Comparison of ENCODE assay signal across 8 cellular contexts in genomic region chr21:38807987-38808386, GRCh38. TPM values are rescaled to one million over a fixed set of nuclear protein-coding genes. Genes with fewer than 3 reads are reported as not detected.
DNase-seq lines count a peak whose midpoint lies in the region; ATAC-seq and TF ChIP-seq lines count a peak whose summit lies in the region.

No MANE protein-coding gene starts in this region.

- H3K4me3 ChIP-seq in HCT116 (replicated peaks in 1 of 2; ENCODE audit: low read depth in 1 of 2, low read length in 2 of 2): no peak overlapping the region
- H3K4me3 ChIP-seq in SK-N-MC: peak overlapping the region; percentile 78
- peak overlapping the region; percentile 70 to 90 (median 88) for H3K4me3 ChIP-seq in skeletal muscle tissue (ENCODE audit: low read length in 3 of 3)

- TF ChIP-seq CTCF in HCT116 (IDR thresholded peaks at IDR 0.05 in 2 of 3, conservative IDR thresholded peaks at IDR 0.05 in 1 of 3; ENCODE audit: borderline replicate concordance in 1 of 3, insufficient read depth in 1 of 3, low read depth in 2 of 3, low read length in 2 of 3): no peak
- TF ChIP-seq CTCF in foreskin keratinocyte (conservative IDR thresholded peaks at IDR 0.05): no peak

- H3K4me2 ChIP-seq in HCT116 (ENCODE audit: low read length): peak overlapping the region; percentile 98; the same call in 1 of the 2 replicates

- no peaks in the 10 kb centered on the region for H4K20me1 ChIP-seq in HCT116 (ENCODE audit: insufficient read depth)

- no peak for TF ChIP-seq RAD21 in HCT116 (IDR thresholded peaks at IDR 0.05; ENCODE audit: low read depth)

- peaks cover 71% of the 10 kb centered on the region for H3K79me2 ChIP-seq in HCT116 (ENCODE audit: insufficient read depth, low read length)

- intact Hi-C loops in HCT116 (cut with micrococcal nuclease): loop anchor here (5.0 kb wide), 1 partner anchor 214 kb away; no protein-coding TSS in a partner anchor

- no peaks in the 10 kb centered on the region for H3K9me2 ChIP-seq in HCT116 (ENCODE audit: insufficient read depth)

- DNase-seq in HCT116 (ENCODE audit: low read depth, low spot score) (no peak), SK-N-MC (ENCODE audit: low read depth, low spot score) (no peak), foreskin keratinocyte (peak in 1 of 2 donors; percentile 49), NCI-H2107 treated with DMSO at 0.1 percent for 48 hours (lab: John Stamatoyannopoulos, UW; ENCODE audit: unreplicated experiment) (no peak), NCI-H1092 (lab: John Stamatoyannopoulos, UW) (no peak), DMS114 treated with DMSO at 0.1 percent for 48 hours (lab: John Stamatoyannopoulos, UW; ENCODE audit: unreplicated experiment) (no peak)

- H3K4me1 ChIP-seq in HCT116 (ENCODE audit: control insufficient read depth in 1 of 2, insufficient read depth in 2 of 2, low read length in 2 of 2) (peaks cover 13 to 37% of the 10 kb centered on the region in 2 experiments; a peak in 3 of 4 replicates), foreskin keratinocyte (peaks cover 42% of the 10 kb centered on the region), skeletal muscle tissue (ENCODE audit: control insufficient read depth in 3 of 3, insufficient read depth in 3 of 3, low read length in 3 of 3) (peaks cover 13 to 32% (median 17%) of the 10 kb centered on the region in 3 donors)

- H3K27ac ChIP-seq in HCT116 (ENCODE audit: low read depth, low read length): no peak overlapping the region
- H3K27ac ChIP-seq in SK-N-MC: no peak overlapping the region
- peak overlapping the region; percentile 100 for H3K27ac ChIP-seq in foreskin keratinocyte
- peak overlapping the region; percentile 95 for H3K27ac ChIP-seq in skeletal muscle tissue (ENCODE audit: low read depth, low read length)

- H3K9ac ChIP-seq in HCT116 (ENCODE audit: low read length) (no peak overlapping the region), SK-N-MC (ENCODE audit: insufficient read length) (no peak overlapping the region), skeletal muscle tissue (ENCODE audit: low read depth in 1 of 3, low read length in 3 of 3) (peak overlapping the region; percentile 89 to 95 (median 92))

- RAD21 ChIA-PET in HCT116 (lab: Charles Lee; ENCODE audit: low non-redundant PET in 1 of 2, low total read pairs in 2 of 2, uncharacterized antibody in 2 of 2, unreplicated experiment in 2 of 2): no interaction called here

- TF ChIP-seq POLR2A in HCT116 (IDR thresholded peaks at IDR 0.05; ENCODE audit: borderline replicate concordance, extremely low read depth, insufficient read depth, insufficient read length): no peak

- H3K9me3 ChIP-seq in HCT116 (ENCODE audit: control insufficient read depth in 1 of 2, insufficient read depth in 1 of 2, low read depth in 1 of 2, low read length in 2 of 2) (no peaks in the 10 kb centered on the region), SK-N-MC (ENCODE audit: low read depth, low read length) (no peaks in the 10 kb centered on the region), skeletal muscle tissue (ENCODE audit: control insufficient read depth in 3 of 3, low read length in 3 of 3) (no peaks in the 10 kb centered on the region)

- no peak for ATAC-seq in HCT116
- no peak for ATAC-seq in foreskin keratinocyte
- no peak for ATAC-seq in GM19455 (IDR thresholded peaks at IDR 0.05; ENCODE audit: unreplicated experiment)

- CTCF ChIA-PET in HCT116 (lab: Charles Lee): no interaction called here

- H3K36me3 ChIP-seq in HCT116 (ENCODE audit: control insufficient read depth in 1 of 2, insufficient read depth in 2 of 2, low read length in 2 of 2) (peaks cover 21 to 28% of the 10 kb centered on the region in 2 experiments), SK-N-MC (ENCODE audit: insufficient read depth, low read length) (peaks cover 41% of the 10 kb centered on the region), skeletal muscle tissue (ENCODE audit: control insufficient read depth in 3 of 3, insufficient read depth in 3 of 3, low read length in 3 of 3) (peaks cover 20 to 27% (median 21%) of the 10 kb centered on the region in 3 donors)

- POLR2A ChIA-PET in HCT116 (lab: Charles Lee): interaction anchor here (1.0 to 1.6 kb wide), 4 partner anchors 10 to 97 kb away, joined by 3 to 4 read pairs (median 3); no protein-coding TSS in a partner anchor

- H2AFZ ChIP-seq in HCT116 (ENCODE audit: low read depth, low read length, poor library complexity, severe bottlenecking): no peak overlapping the region

- BruUV-seq in HCT116 (replicated peaks; lab: Mats Ljungman, UMichigan): no TSS peak

- H3K27me3 ChIP-seq in HCT116 (ENCODE audit: insufficient read depth, low read length) (no peaks in the 10 kb centered on the region), foreskin keratinocyte (no peaks in the 10 kb centered on the region), skeletal muscle tissue (ENCODE audit: control insufficient read depth in 3 of 3, insufficient read depth in 3 of 3, low read length in 3 of 3) (no peaks in the 10 kb centered on the region)

TF ChIP-seq in HCT116, 20 proteins besides CTCF, POLR2A, EP300 and RAD21:
- TF ChIP-seq ZFX (IDR thresholded peaks at IDR 0.05) (no peak), YY1 (IDR thresholded peaks at IDR 0.05; ENCODE audit: extremely low read depth, insufficient replicate concordance, low read depth, low read length) (no peak), ELF1 (IDR thresholded peaks at IDR 0.05; ENCODE audit: borderline replicate concordance, low read depth) (no peak), SP1 (IDR thresholded peaks at IDR 0.05; ENCODE audit: low read depth) (no peak), POLR2AphosphoS5 (IDR thresholded peaks at IDR 0.05; ENCODE audit: low read depth, low read length) (no peak), CEBPB (IDR thresholded peaks at IDR 0.05; ENCODE audit: low read depth) (no peak), EZH2 (IDR thresholded peaks at IDR 0.05) (no peak), SRF (IDR thresholded peaks at IDR 0.05; ENCODE audit: low read depth) (no peak), ZNF274 (IDR thresholded peaks at IDR 0.05; ENCODE audit: low read depth, low read length) (no peak), TCF7L2 (IDR thresholded peaks at IDR 0.05; ENCODE audit: borderline replicate concordance, extremely low read depth, insufficient read depth, insufficient read length) (no peak), JUND (IDR thresholded peaks at IDR 0.05) (no peak), EZH2phosphoT487 (IDR thresholded peaks at IDR 0.05; ENCODE audit: borderline replicate concordance) (no peak), MAX (IDR thresholded peaks at IDR 0.05) (no peak)
- TF ChIP-seq, protein P1, sequence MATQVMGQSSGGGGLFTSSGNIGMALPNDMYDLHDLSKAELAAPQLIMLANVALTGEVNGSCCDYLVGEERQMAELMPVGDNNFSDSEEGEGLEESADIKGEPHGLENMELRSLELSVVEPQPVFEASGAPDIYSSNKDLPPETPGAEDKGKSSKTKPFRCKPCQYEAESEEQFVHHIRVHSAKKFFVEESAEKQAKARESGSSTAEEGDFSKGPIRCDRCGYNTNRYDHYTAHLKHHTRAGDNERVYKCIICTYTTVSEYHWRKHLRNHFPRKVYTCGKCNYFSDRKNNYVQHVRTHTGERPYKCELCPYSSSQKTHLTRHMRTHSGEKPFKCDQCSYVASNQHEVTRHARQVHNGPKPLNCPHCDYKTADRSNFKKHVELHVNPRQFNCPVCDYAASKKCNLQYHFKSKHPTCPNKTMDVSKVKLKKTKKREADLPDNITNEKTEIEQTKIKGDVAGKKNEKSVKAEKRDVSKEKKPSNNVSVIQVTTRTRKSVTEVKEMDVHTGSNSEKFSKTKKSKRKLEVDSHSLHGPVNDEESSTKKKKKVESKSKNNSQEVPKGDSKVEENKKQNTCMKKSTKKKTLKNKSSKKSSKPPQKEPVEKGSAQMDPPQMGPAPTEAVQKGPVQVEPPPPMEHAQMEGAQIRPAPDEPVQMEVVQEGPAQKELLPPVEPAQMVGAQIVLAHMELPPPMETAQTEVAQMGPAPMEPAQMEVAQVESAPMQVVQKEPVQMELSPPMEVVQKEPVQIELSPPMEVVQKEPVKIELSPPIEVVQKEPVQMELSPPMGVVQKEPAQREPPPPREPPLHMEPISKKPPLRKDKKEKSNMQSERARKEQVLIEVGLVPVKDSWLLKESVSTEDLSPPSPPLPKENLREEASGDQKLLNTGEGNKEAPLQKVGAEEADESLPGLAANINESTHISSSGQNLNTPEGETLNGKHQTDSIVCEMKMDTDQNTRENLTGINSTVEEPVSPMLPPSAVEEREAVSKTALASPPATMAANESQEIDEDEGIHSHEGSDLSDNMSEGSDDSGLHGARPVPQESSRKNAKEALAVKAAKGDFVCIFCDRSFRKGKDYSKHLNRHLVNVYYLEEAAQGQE (IDR thresholded peaks at IDR 0.05; ENCODE audit: low read depth): no peak

RNA-seq across cellular contexts. Expression of gene ETS2, which starts 2.3 kb away (rescaled TPM):
- 32.9 TPM for total RNA-seq in HCT116 (2021; ENCODE audit: unreplicated experiment)
- 19.6 and 20.6 TPM in 2 replicates for polyA plus RNA-seq in HCT116 (2012)
- total RNA-seq in foreskin keratinocyte: 46.4 and 61.5 TPM in 2 replicates
- 21.4 and 32.5 TPM in 2 replicates for polyA plus RNA-seq in foreskin keratinocyte
- total RNA-seq in skeletal muscle tissue: 20.9 TPM

Comparison
In these comparisons a context has a peak if more than half of its experiments do, and no peak if none do; other contexts are left out.
1. H3K27ac ChIP-seq: peak in foreskin keratinocyte (single experiment) and skeletal muscle tissue (single experiment); none in HCT116 (single experiment) and SK-N-MC (single experiment).
2. H3K4me3 ChIP-seq: peak in SK-N-MC (single experiment) and skeletal muscle tissue (3 of 3); none in HCT116 (0 of 2).
3. H3K9ac ChIP-seq: peak in skeletal muscle tissue (3 of 3); none in HCT116 (single experiment) and SK-N-MC (single experiment).